In genomic region chr11:112881461-112881860, GRCh38 we compare ENCODE assay signal across 8 cellular contexts.
DNase-seq lines count a peak whose midpoint lies in the region; ATAC-seq, FAIRE-seq and TF ChIP-seq lines count a peak whose summit lies in the region.

No MANE protein-coding gene starts in this region.

- H3K27me3 ChIP-seq in bronchial epithelial cell (ENCODE audit: control insufficient read depth, insufficient read depth, low read length) = no peaks in the 10 kb centered on the region

- TF ChIP-seq CTCF in bronchial epithelial cell (IDR thresholded peaks at IDR 0.05; ENCODE audit: insufficient read depth, low read length, severe bottlenecking) = no peak

- no peaks in the 10 kb centered on the region for H3K36me3 ChIP-seq in bronchial epithelial cell (ENCODE audit: control insufficient read depth, insufficient read depth, low read length)

- TF ChIP-seq POLR2A in erythroblast (IDR thresholded peaks at IDR 0.05; ENCODE audit: low read length) = no peak

- H3K9me3 Mint-ChIP-seq in activated naive CD8-positive, alpha-beta T cell treated with anti-CD3 and anti-CD28 coated beads, Interleukin-2, amount 10 ng/mL, durations not matched to agents 7 days and 5 days = peaks cover 2% of the 10 kb centered on the region
- no peaks in the 10 kb centered on the region for H3K9me3 Mint-ChIP-seq in activated naive CD8-positive, alpha-beta T cell treated with anti-CD3 and anti-CD28 coated beads for 36 hours
- H3K9me3 Mint-ChIP-seq in stimulated activated effector memory CD8-positive, alpha-beta T cell treated with anti-CD3 and anti-CD28 coated beads, Interleukin-12 subunit alpha, Interleukin-12 subunit beta, amount 100 ng/mL, for 72 hours = no peaks in the 10 kb centered on the region

- no peak for DNase-seq in activated naive CD8-positive, alpha-beta T cell treated with anti-CD3 and anti-CD28 coated beads, Interleukin-2, amount 10 ng/mL, durations not matched to agents 7 days and 5 days
- DNase-seq in activated naive CD8-positive, alpha-beta T cell treated with anti-CD3 and anti-CD28 coated beads for 36 hours = no peak
- DNase-seq in bronchial epithelial cell (ENCODE audit: low read depth) = peak; percentile 25
- DNase-seq in stimulated activated effector memory CD8-positive, alpha-beta T cell treated with anti-CD3 and anti-CD28 coated beads, Interleukin-12 subunit alpha, Interleukin-12 subunit beta, amount 100 ng/mL, for 72 hours (ENCODE audit: low spot score in 2 of 2) = no peak
- no peak for DNase-seq in HuH-7 (ENCODE audit: low spot score)
- no peak for DNase-seq in erythroblast (lab: John Stamatoyannopoulos, UW)

- H3K27ac Mint-ChIP-seq in activated naive CD8-positive, alpha-beta T cell treated with anti-CD3 and anti-CD28 coated beads, Interleukin-2, amount 10 ng/mL, durations not matched to agents 7 days and 5 days = peak overlapping the region; percentile 73
- H3K27ac Mint-ChIP-seq in activated naive CD8-positive, alpha-beta T cell treated with anti-CD3 and anti-CD28 coated beads for 36 hours = no peak overlapping the region
- H3K27ac Mint-ChIP-seq in stimulated activated effector memory CD8-positive, alpha-beta T cell treated with anti-CD3 and anti-CD28 coated beads, Interleukin-12 subunit alpha, Interleukin-12 subunit beta, amount 100 ng/mL, for 72 hours = no peak overlapping the region

- no peak overlapping the region for H3K4me3 Mint-ChIP-seq in activated naive CD8-positive, alpha-beta T cell treated with anti-CD3 and anti-CD28 coated beads, Interleukin-2, amount 10 ng/mL, durations not matched to agents 7 days and 5 days
- no peak overlapping the region for H3K4me3 Mint-ChIP-seq in activated naive CD8-positive, alpha-beta T cell treated with anti-CD3 and anti-CD28 coated beads for 36 hours
- peak overlapping the region; percentile 18 for H3K4me3 Mint-ChIP-seq in stimulated activated effector memory CD8-positive, alpha-beta T cell treated with anti-CD3 and anti-CD28 coated beads, Interleukin-12 subunit alpha, Interleukin-12 subunit beta, amount 100 ng/mL, for 72 hours

- ATAC-seq in activated naive CD8-positive, alpha-beta T cell treated with anti-CD3 and anti-CD28 coated beads, Interleukin-2, amount 10 ng/mL, durations not matched to agents 7 days and 5 days (ENCODE audit: low read depth) = no peak
- ATAC-seq in stimulated activated effector memory CD8-positive, alpha-beta T cell treated with anti-CD3 and anti-CD28 coated beads, Interleukin-12 subunit alpha, Interleukin-12 subunit beta, amount 100 ng/mL, for 72 hours = no peak
- no peak for ATAC-seq in HG02870 (IDR thresholded peaks at IDR 0.05; ENCODE audit: unreplicated experiment)

- H3K36me3 Mint-ChIP-seq in activated naive CD8-positive, alpha-beta T cell treated with anti-CD3 and anti-CD28 coated beads, Interleukin-2, amount 10 ng/mL, durations not matched to agents 7 days and 5 days = peaks cover 2% of the 10 kb centered on the region
- H3K36me3 Mint-ChIP-seq in activated naive CD8-positive, alpha-beta T cell treated with anti-CD3 and anti-CD28 coated beads for 36 hours = no peaks in the 10 kb centered on the region
- no peaks in the 10 kb centered on the region for H3K36me3 Mint-ChIP-seq in stimulated activated effector memory CD8-positive, alpha-beta T cell treated with anti-CD3 and anti-CD28 coated beads, Interleukin-12 subunit alpha, Interleukin-12 subunit beta, amount 100 ng/mL, for 72 hours

- H3K4me1 Mint-ChIP-seq in activated naive CD8-positive, alpha-beta T cell treated with anti-CD3 and anti-CD28 coated beads, Interleukin-2, amount 10 ng/mL, durations not matched to agents 7 days and 5 days = peaks cover 32% of the 10 kb centered on the region
- no peaks in the 10 kb centered on the region for H3K4me1 Mint-ChIP-seq in activated naive CD8-positive, alpha-beta T cell treated with anti-CD3 and anti-CD28 coated beads for 36 hours
- H3K4me1 Mint-ChIP-seq in stimulated activated effector memory CD8-positive, alpha-beta T cell treated with anti-CD3 and anti-CD28 coated beads, Interleukin-12 subunit alpha, Interleukin-12 subunit beta, amount 100 ng/mL, for 72 hours = peaks cover 9% of the 10 kb centered on the region

- FAIRE-seq in bronchial epithelial cell (lab: Jason Lieb, UNC) (no peak), islet of Langerhans (lab: Jason Lieb, UNC) (peak; percentile 84)

- POLR2A ChIA-PET in activated naive CD8-positive, alpha-beta T cell treated with anti-CD3 and anti-CD28 coated beads, Interleukin-2, amount 10 ng/mL, durations not matched to agents 7 days and 5 days (lab: Charles Lee) = no interaction called here

- H3K4me3 ChIP-seq in bronchial epithelial cell (ENCODE audit: low read depth, low read length) = no peak overlapping the region

- peaks cover 6% of the 10 kb centered on the region for H3K27me3 Mint-ChIP-seq in activated naive CD8-positive, alpha-beta T cell treated with anti-CD3 and anti-CD28 coated beads, Interleukin-2, amount 10 ng/mL, durations not matched to agents 7 days and 5 days
- no peaks in the 10 kb centered on the region for H3K27me3 Mint-ChIP-seq in activated naive CD8-positive, alpha-beta T cell treated with anti-CD3 and anti-CD28 coated beads for 36 hours
